Comparison of ENCODE assay signal across 1 cellular context in genomic region chr17:3794890-3795757, GRCh38.
TF ChIP-seq lines count a peak whose summit lies in the region.

No MANE protein-coding gene starts in this region.

TF ChIP-seq in GM23338, 12 proteins besides CTCF, POLR2A, EP300 and RAD21 (continued from another document):
- no peak for TF ChIP-seq ZNF462 (CRISPR knock-in tag; IDR thresholded peaks at IDR 0.05)
- no peak for TF ChIP-seq ETS1 (IDR thresholded peaks at IDR 0.05)
- TF ChIP-seq EZH2 (IDR thresholded peaks at IDR 0.05; ENCODE audit: low read depth, unreplicated experiment): no peak
- no peak for TF ChIP-seq STAT1 (IDR thresholded peaks at IDR 0.05; ENCODE audit: unreplicated experiment)
- TF ChIP-seq NANOG (IDR thresholded peaks at IDR 0.05; ENCODE audit: borderline replicate concordance): no peak
- TF ChIP-seq EZH2phosphoT487 (IDR thresholded peaks at IDR 0.05; ENCODE audit: unreplicated experiment): no peak
- TF ChIP-seq ZNF331 (CRISPR knock-in tag; IDR thresholded peaks at IDR 0.05; ENCODE audit: low read depth): no peak
TF ChIP-seq in GM23338: peak in this region for 0.
